In the genomic region with DNA sequence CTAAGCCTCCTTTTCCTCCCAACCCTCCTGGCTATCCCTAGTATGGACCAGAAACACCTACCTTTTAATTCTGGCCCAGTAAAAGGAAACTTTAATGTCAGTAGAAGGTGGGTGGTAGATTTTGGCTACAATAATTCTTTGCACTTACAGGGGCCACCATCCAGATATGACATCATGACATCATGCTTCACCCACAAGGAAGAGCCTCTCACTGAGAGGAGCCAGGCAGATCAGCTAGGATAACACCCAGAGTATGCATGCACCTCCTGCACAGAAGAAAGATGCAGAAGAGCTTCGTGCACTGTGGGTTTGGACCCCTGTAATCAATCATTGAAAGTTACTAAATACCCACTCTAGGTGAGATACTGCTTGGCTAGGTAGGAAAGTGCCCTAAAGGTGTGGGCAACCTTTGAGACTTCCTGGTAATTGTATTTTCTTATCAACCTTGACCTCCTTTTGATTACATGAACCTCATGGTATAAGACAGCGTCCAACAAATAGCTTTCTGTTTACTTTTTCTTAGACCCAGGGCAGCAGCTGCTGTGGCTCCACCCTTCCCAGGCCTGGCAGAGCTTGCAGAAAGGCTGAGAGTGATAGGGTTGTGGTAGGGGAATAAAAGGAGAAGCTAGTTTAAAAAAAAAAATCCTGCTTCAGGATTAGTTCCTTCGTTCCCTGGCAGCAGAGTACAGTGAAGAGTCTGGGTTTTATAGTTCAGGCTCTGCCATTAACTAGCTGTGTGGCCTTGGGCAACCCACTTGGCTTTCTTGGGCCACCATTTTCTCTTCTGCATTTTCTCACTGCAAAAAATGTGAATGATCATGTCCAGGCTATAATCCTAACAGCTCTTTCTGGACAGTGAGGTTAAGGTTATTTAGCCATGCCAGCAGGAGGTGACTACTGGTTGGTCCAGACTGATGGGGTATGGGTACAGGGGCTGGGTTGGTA, we compare ENCODE assay signal across 2 cellular contexts.
A peak's percentile ranks its signal among the peaks of the same experiment; 100 is the strongest.
TF ChIP-seq lines count a peak whose summit lies in the region.

No MANE protein-coding gene starts in this region.

TF ChIP-seq in liver, 16 proteins besides CTCF, POLR2A, EP300 and RAD21 (continued from another document):
- TF ChIP-seq REST (IDR thresholded peaks at IDR 0.05) (peak; percentile 32), EGR1 (IDR thresholded peaks at IDR 0.05; ENCODE audit: low read depth in 2 of 2) (no peak), JUND (IDR thresholded peaks at IDR 0.05) (peak; percentile 55 to 83), RXRA (IDR thresholded peaks at IDR 0.05) (peak; percentile 76 to 89), HNF4G (IDR thresholded peaks at IDR 0.05) (peak; percentile 55), FOXA2 (IDR thresholded peaks at IDR 0.05) (peak; percentile 51), TAF1 (conservative IDR thresholded peaks at IDR 0.05) (no peak), SP1 (IDR thresholded peaks at IDR 0.05) (peak; percentile 60), NR2F2 (IDR thresholded peaks at IDR 0.05) (peak; percentile 60), ZBTB33 (IDR thresholded peaks at IDR 0.05) (peak; percentile 63), YY1 (IDR thresholded peaks at IDR 0.05) (peak; percentile 73)

TF ChIP-seq in GM23338, 12 proteins besides CTCF, POLR2A, EP300 and RAD21 (continued from another document):
- TF ChIP-seq ZNF462 (CRISPR knock-in tag; IDR thresholded peaks at IDR 0.05) (no peak), EZH2phosphoT487 (IDR thresholded peaks at IDR 0.05; ENCODE audit: unreplicated experiment) (no peak), ZNF331 (CRISPR knock-in tag; IDR thresholded peaks at IDR 0.05; ENCODE audit: low read depth) (no peak), CREB1 (CRISPR knock-in tag; IDR thresholded peaks at IDR 0.05; ENCODE audit: low read depth) (no peak), REST (IDR thresholded peaks at IDR 0.05; ENCODE audit: unreplicated experiment) (no peak), POLR2AphosphoS5 (IDR thresholded peaks at IDR 0.05; ENCODE audit: low read depth) (no peak)
